Comparison of ENCODE assay signal across 21 cellular contexts in genomic region chr1:36994863-36995262, GRCh38. TPM values are rescaled to one million over a fixed set of nuclear protein-coding genes. Genes with fewer than 3 reads are reported as not detected.
DNase-seq lines count a peak whose midpoint lies in the region; ATAC-seq, FAIRE-seq and TF ChIP-seq lines count a peak whose summit lies in the region.
"Had no signal": no experiment of that assay in that cellular context is flagged by ENCODE, and none has a peak within 500 bp of the region (broad histone marks: within the 10 kb centered on the region; RNA-seq: fewer than 3 reads in every experiment).

No MANE protein-coding gene starts in this region.

- no peak overlapping the region for H3K4me3 Mint-ChIP-seq in H9
- H3K4me3 Mint-ChIP-seq: CD14-positive monocyte; CD8-positive, alpha-beta T cell had no signal

- peaks cover 6% of the 10 kb centered on the region; the same call in 1 of the 2 replicates for H3K27me3 Mint-ChIP-seq in H9 (ENCODE audit: low read depth)

- no peak overlapping the region for H3K18ac ChIP-seq in H9 (ENCODE audit: insufficient read length, low read depth, low read length)

- H3K27me3 ChIP-seq in H9 (ENCODE audit: insufficient read depth, low read length), result no peaks in the 10 kb centered on the region
- no peaks in the 10 kb centered on the region for H3K27me3 ChIP-seq in bronchial epithelial cell (ENCODE audit: control insufficient read depth, insufficient read depth, low read length)

- no peaks in the 10 kb centered on the region for H3K79me1 ChIP-seq in H9 (ENCODE audit: insufficient read depth, low read depth, low read length, poor library complexity, severe bottlenecking)

- no peak overlapping the region for H2BK20ac ChIP-seq in H9 (ENCODE audit: low read depth, low read length, poor library complexity, severe bottlenecking)

- H2AFZ ChIP-seq in H9 (ENCODE audit: low read length), result no peak overlapping the region
- H2AFZ ChIP-seq: GM23248 had no signal

- no peaks in the 10 kb centered on the region for H3K4me1 ChIP-seq in H9 (ENCODE audit: insufficient read depth, low read length)
- H3K4me1 ChIP-seq: HAP-1 had no signal

- no peak overlapping the region for H2BK12ac ChIP-seq in H9 (ENCODE audit: insufficient read length, low read depth, low read length)

- no peak overlapping the region for H3K23ac ChIP-seq in H9 (ENCODE audit: insufficient read length, low read depth, low read length)

- H3K23me2 ChIP-seq in H9 (ENCODE audit: insufficient read length, low read depth, low read length, poor library complexity, severe bottlenecking), result no peaks in the 10 kb centered on the region

- H3T11ph ChIP-seq in H9 (ENCODE audit: low read length), result no peak overlapping the region

- WGBS in H9 (ENCODE audit: extremely low coverage, insufficient read length, low lambda C conversion rate), result no CpG with 5 or more reads among the region's 8 CpGs

- no peaks in the 10 kb centered on the region for H3K4me1 Mint-ChIP-seq in H9
- H3K4me1 Mint-ChIP-seq: CD14-positive monocyte had no signal

- no peak overlapping the region for H4K5ac ChIP-seq in H9 (ENCODE audit: insufficient read length, low read depth, low read length)

- H2BK5ac ChIP-seq in H9 (ENCODE audit: insufficient read length, low read length), result no peak overlapping the region

- DNase-seq in NCI-H2227 (lab: John Stamatoyannopoulos, UW; ENCODE audit: unreplicated experiment), result peak; percentile 19
- DNase-seq in NCI-H2227 treated with DMSO at 0.1 percent for 48 hours (lab: John Stamatoyannopoulos, UW), result no peak
- DNase-seq in H9, result no peak
- no peak for DNase-seq in bronchial epithelial cell (ENCODE audit: low read depth)
- peak; percentile 35 for DNase-seq in left kidney (ENCODE audit: low read depth, low spot score)
- no peak for DNase-seq in NCI-H1436 treated with DMSO at 0.1 percent for 48 hours (lab: John Stamatoyannopoulos, UW)
- DNase-seq: CD8-positive, alpha-beta T cell; COR-L47; DMS153; DMS79 treated with DMSO at 0.1 percent for 48 hours; EL; GM23248 had no signal

- no peak overlapping the region for H4K91ac ChIP-seq in H9 (ENCODE audit: insufficient read length, low read depth, low read length)

- TF ChIP-seq CTCF in H9 (conservative IDR thresholded peaks at IDR 0.05) (peak; percentile 41), bronchial epithelial cell (IDR thresholded peaks at IDR 0.05; ENCODE audit: insufficient read depth, low read length, severe bottlenecking) (no peak)

- no peaks in the 10 kb centered on the region; a peak in 1 of 7 replicates for H3K36me3 Mint-ChIP-seq in H9 (ENCODE audit: insufficient read depth in 1 of 3, low read depth in 3 of 3)
- H3K36me3 Mint-ChIP-seq: CD14-positive monocyte; CD8-positive, alpha-beta T cell had no signal

- no peak overlapping the region for H2BK15ac ChIP-seq in H9 (ENCODE audit: low read depth, low read length)

- H3K14ac ChIP-seq in H9 (ENCODE audit: insufficient read depth, low read length), result no peak overlapping the region; the same call in 1 of the 2 replicates

- no peak overlapping the region for H3K9ac ChIP-seq in H9 (ENCODE audit: extremely low read depth, insufficient read length, low read length)
- H3K9ac ChIP-seq: GM23248 had no signal

- no peak overlapping the region for H2AK5ac ChIP-seq in H9 (ENCODE audit: insufficient read length, low read length)

- H3K4me2 ChIP-seq in H9 (ENCODE audit: insufficient read depth, insufficient read length, low read length), result no peak overlapping the region

- no peaks in the 10 kb centered on the region for H4K20me1 ChIP-seq in H9 (ENCODE audit: control insufficient read depth, insufficient read depth, insufficient read length)

- H3K9me3 ChIP-seq in H9 (ENCODE audit: control insufficient read depth, low read depth, low read length), result no peaks in the 10 kb centered on the region
- H3K9me3 ChIP-seq: HAP-1 had no signal

- ATAC-seq in GM21786 (IDR thresholded peaks at IDR 0.05; ENCODE audit: unreplicated experiment) (no peak), GM18498 (IDR thresholded peaks at IDR 0.05; ENCODE audit: unreplicated experiment) (no peak)
- ATAC-seq: CD8-positive, alpha-beta T cell had no signal

- H3K36me3 ChIP-seq in bronchial epithelial cell (ENCODE audit: control insufficient read depth, insufficient read depth, low read length), result no peaks in the 10 kb centered on the region
- H3K36me3 ChIP-seq: HAP-1 had no signal

- no peaks in the 10 kb centered on the region for H3K79me2 ChIP-seq in H9 (ENCODE audit: insufficient read depth, low read length)

- no peak overlapping the region for H2BK120ac ChIP-seq in H9 (ENCODE audit: low read depth, low read length, poor library complexity, severe bottlenecking)

- no peak overlapping the region for H3K4me3 ChIP-seq in bronchial epithelial cell (ENCODE audit: low read depth, low read length)
- H3K4me3 ChIP-seq: GM23248, HAP-1 had no signal

- no peak overlapping the region for H3K27ac Mint-ChIP-seq in H9
- H3K27ac Mint-ChIP-seq: CD14-positive monocyte; CD8-positive, alpha-beta T cell had no signal

- no peak overlapping the region for H3K27ac ChIP-seq in H9 (ENCODE audit: insufficient read length, low read depth, low read length)
- H3K27ac ChIP-seq: 22Rv1, GM23248 had no signal

- peak; percentile 23 for FAIRE-seq in bronchial epithelial cell (lab: Jason Lieb, UNC)
- FAIRE-seq: D721Med, G401.6, GM12892, HTR-8/SVneo had no signal

- no peak overlapping the region for H4K8ac ChIP-seq in H9 (replicated peaks; ENCODE audit: insufficient read length, low read depth, low read length)

- no peaks in the 10 kb centered on the region for H3K9me3 Mint-ChIP-seq in H9
- H3K9me3 Mint-ChIP-seq: CD14-positive monocyte; CD8-positive, alpha-beta T cell had no signal

- H3K56ac ChIP-seq in H9 (ENCODE audit: insufficient read length, low read depth, low read length), result no peak overlapping the region

- no peak overlapping the region for H3K4ac ChIP-seq in H9 (ENCODE audit: low read depth, low read length)

RNA-seq across cellular contexts. Expression of gene GRIK3, which starts 39.5 kb away (rescaled TPM):
- total RNA-seq in H9 (2021) (1.7 TPM in 2 replicates), bronchial epithelial cell (under 0.01 TPM in 1 of 2 replicates, not detected in the other)
- total RNA-seq: CD8-positive, alpha-beta T cell; GM23248 had no signal

Comparison
In these comparisons a context has a peak if more than half of its experiments do, and no peak if none do; other contexts are left out.
1. DNase-seq: peak in NCI-H2227 (single experiment) and left kidney (single experiment); none in NCI-H2227 treated with DMSO at 0.1 percent for 48 hours (single experiment), H9 (single experiment), bronchial epithelial cell (single experiment) and NCI-H1436 treated with DMSO at 0.1 percent for 48 hours (single experiment).